Comparison of ENCODE assay signal across 1 cellular context in genomic region chr6:16591681-16592549, GRCh38.
TF ChIP-seq lines count a peak whose summit lies in the region.

No MANE protein-coding gene starts in this region.

TF ChIP-seq in GM12878, 131 proteins besides CTCF, POLR2A, EP300 and RAD21 (continued from another document and continues in another):
- TF ChIP-seq CEBPZ (IDR thresholded peaks at IDR 0.05; ENCODE audit: low read depth, low read length), result no peak
- peak; percentile 75; the same call in 1 of the 2 replicates for TF ChIP-seq SPI1 (IDR thresholded peaks at IDR 0.05; ENCODE audit: borderline replicate concordance, insufficient read depth, low read depth, low read length)
- TF ChIP-seq MEF2B (IDR thresholded peaks at IDR 0.05; ENCODE audit: partially characterized antibody, poor library complexity, severe bottlenecking), result peak; percentile 99
- TF ChIP-seq YBX1 (IDR thresholded peaks at IDR 0.05), result no peak
- TF ChIP-seq FOXK2 (IDR thresholded peaks at IDR 0.05), result no peak
- TF ChIP-seq ZSCAN29 (IDR thresholded peaks at IDR 0.05), result no peak
- no peak for TF ChIP-seq SRF (IDR thresholded peaks at IDR 0.05; ENCODE audit: low read depth in 2 of 2, low read length in 2 of 2)
- TF ChIP-seq MYB (IDR thresholded peaks at IDR 0.05; ENCODE audit: borderline replicate concordance, low read depth, low read length), result no peak
- TF ChIP-seq MYC (IDR thresholded peaks at IDR 0.05; ENCODE audit: insufficient read depth, insufficient read length, insufficient replicate concordance, low read length, severe bottlenecking), result no peak
- TF ChIP-seq NKRF (conservative IDR thresholded peaks at IDR 0.05), result 0 out of 2 replicates have a peak, but pooled peaks have one; percentile 13
- no peak for TF ChIP-seq POLR2AphosphoS2 (IDR thresholded peaks at IDR 0.05; ENCODE audit: low read depth, low read length)
- peak; percentile 3; the same call in 1 of the 2 replicates for TF ChIP-seq REST (IDR thresholded peaks at IDR 0.05; ENCODE audit: low read depth, low read length)
- no peak for TF ChIP-seq ZNF207 (IDR thresholded peaks at IDR 0.05; ENCODE audit: borderline replicate concordance)
- peak; percentile 94; the same call in 1 of the 2 replicates for TF ChIP-seq ZNF592 (IDR thresholded peaks at IDR 0.05)
- TF ChIP-seq KLF5 (IDR thresholded peaks at IDR 0.05; ENCODE audit: partially characterized antibody), result peak; percentile 55
- peak; percentile 92 for TF ChIP-seq FOXM1 (IDR thresholded peaks at IDR 0.05; ENCODE audit: low read depth, low read length)
- TF ChIP-seq YY1 (IDR thresholded peaks at IDR 0.05; ENCODE audit: low read depth, low read length), result no peak
- TF ChIP-seq ZNF217 (IDR thresholded peaks at IDR 0.05), result peak; percentile 85; the same call in 1 of the 2 replicates
- no peak for TF ChIP-seq IRF3 (IDR thresholded peaks at IDR 0.05)
- no peak for TF ChIP-seq EZH2 (IDR thresholded peaks at IDR 0.05; ENCODE audit: borderline replicate concordance, control insufficient read depth, low read depth, low read length)
- TF ChIP-seq PAX5 (IDR thresholded peaks at IDR 0.05; ENCODE audit: borderline replicate concordance, low read depth, low read length), result no peak
- TF ChIP-seq CBX3 (IDR thresholded peaks at IDR 0.05; ENCODE audit: borderline replicate concordance, low read depth), result no peak
- TF ChIP-seq FOS (IDR thresholded peaks at IDR 0.05; ENCODE audit: borderline replicate concordance, extremely low read depth, insufficient read length), result no peak
- 0 out of 2 replicates have a peak, but pooled peaks have one; percentile 30 for TF ChIP-seq STAT3 (IDR thresholded peaks at IDR 0.05; ENCODE audit: low read depth, low read length)
- no peak for TF ChIP-seq KAT2A (conservative IDR thresholded peaks at IDR 0.05; ENCODE audit: control insufficient read depth, low read depth, low read length)
- no peak for TF ChIP-seq USF2 (IDR thresholded peaks at IDR 0.05; ENCODE audit: borderline replicate concordance, low read depth, low read length)
- peak; percentile 78 for TF ChIP-seq SMARCA5 (IDR thresholded peaks at IDR 0.05)
- TF ChIP-seq MTA3 (IDR thresholded peaks at IDR 0.05; ENCODE audit: borderline replicate concordance, low read length), result peak; percentile 91
- no peak for TF ChIP-seq JUND (IDR thresholded peaks at IDR 0.05; ENCODE audit: low read depth, low read length)
- TF ChIP-seq BRCA1 (IDR thresholded peaks at IDR 0.05; ENCODE audit: low read depth, low read length), result no peak
- peak; percentile 91 for TF ChIP-seq EED (IDR thresholded peaks at IDR 0.05; ENCODE audit: low read depth)
- no peak for TF ChIP-seq CHD4 (IDR thresholded peaks at IDR 0.05)
- peak; percentile 24; the same call in 1 of the 2 replicates for TF ChIP-seq CBFB (IDR thresholded peaks at IDR 0.05; ENCODE audit: low read depth)
- TF ChIP-seq ZBTB4 (CRISPR knock-in tag; IDR thresholded peaks at IDR 0.05), result no peak
- TF ChIP-seq TBL1XR1 (IDR thresholded peaks at IDR 0.05; ENCODE audit: low read depth, low read length), result peak; percentile 84; the same call in 1 of the 2 replicates
- no peak for TF ChIP-seq RB1 (IDR thresholded peaks at IDR 0.05; ENCODE audit: borderline replicate concordance)
- TF ChIP-seq CHD1 (IDR thresholded peaks at IDR 0.05; ENCODE audit: low read depth, low read length), result no peak
- TF ChIP-seq IKZF1 (conservative IDR thresholded peaks at IDR 0.05), result peak; percentile 92
- no peak for TF ChIP-seq SIN3A (IDR thresholded peaks at IDR 0.05; ENCODE audit: low read depth, low read length)
- TF ChIP-seq TARDBP (IDR thresholded peaks at IDR 0.05; ENCODE audit: borderline replicate concordance), result no peak
- TF ChIP-seq LARP7 (IDR thresholded peaks at IDR 0.05), result no peak
- peak; percentile 45; the same call in 1 of the 2 replicates for TF ChIP-seq MLLT1 (IDR thresholded peaks at IDR 0.05)
- TF ChIP-seq ASH2L (IDR thresholded peaks at IDR 0.05; ENCODE audit: borderline replicate concordance, low read depth), result 0 out of 2 replicates have a peak, but pooled peaks have one; percentile 47
